ENCODE assay signal across 20 cellular contexts in the genomic region with DNA sequence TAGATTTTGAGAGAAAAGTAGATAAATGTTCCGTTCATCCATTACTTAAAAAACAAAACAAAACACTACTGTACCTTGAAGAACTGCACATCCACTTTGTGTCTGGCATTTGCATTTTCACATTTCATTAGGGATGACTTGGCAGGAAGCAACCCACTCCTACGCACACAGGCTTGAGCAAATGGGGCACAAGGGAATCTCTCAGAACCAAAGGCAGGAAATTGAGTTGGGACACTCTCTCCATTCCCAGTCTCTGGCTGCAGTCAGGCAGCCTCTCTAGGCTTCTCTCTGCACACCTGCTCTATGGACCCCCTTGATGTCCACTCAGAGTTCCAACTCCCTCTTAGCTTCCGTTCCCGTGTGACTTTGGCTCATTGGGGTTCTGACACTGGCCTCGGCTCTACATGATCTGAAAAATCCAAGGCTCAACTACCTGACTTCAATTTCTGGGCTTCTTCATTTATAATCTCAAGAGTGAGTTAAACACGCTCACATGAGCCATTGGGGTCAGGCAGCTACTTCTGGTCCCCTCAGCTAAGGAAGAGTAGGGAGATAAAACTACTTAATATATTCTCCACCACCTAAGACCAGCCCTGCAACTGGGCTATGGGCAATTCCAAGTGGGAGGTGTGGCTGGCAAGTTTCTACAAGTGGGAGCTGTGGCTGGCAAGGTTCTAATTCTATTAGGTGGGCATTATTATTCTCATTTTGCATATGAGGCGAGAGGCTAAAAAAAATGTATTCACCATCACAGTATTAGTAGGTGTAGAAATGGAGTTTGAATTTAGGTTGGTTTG.
DNase-seq lines count a peak whose midpoint lies in the region; ATAC-seq, FAIRE-seq and TF ChIP-seq lines count a peak whose summit lies in the region.
"Had no signal": no experiment of that assay in that cellular context is flagged by ENCODE, and none has a peak within 500 bp of the region (broad histone marks: within the 10 kb centered on the region; RNA-seq: fewer than 3 reads in every experiment).

No MANE protein-coding gene starts in this region.

- no peaks in the 10 kb centered on the region for H3K79me2 ChIP-seq in astrocyte (ENCODE audit: insufficient read depth, low read length)

- H3K9me3 Mint-ChIP-seq in astrocyte (ENCODE audit: unreplicated experiment), result peaks cover 12% of the 10 kb centered on the region
- H3K9me3 Mint-ChIP-seq: CD4-positive, alpha-beta memory T cell had no signal

- intact Hi-C loops in Right ventricle myocardium superior (cut with DNase I) (no loop called here), right cardiac atrium (cut with DNase I) (no loop called here), left ventricle myocardium superior (cut with micrococcal nuclease) (no loop called here)

- H2AFZ ChIP-seq in astrocyte (ENCODE audit: low read depth, low read length), result no peak overlapping the region

- no peak for FAIRE-seq in astrocyte (lab: Jason Lieb, UNC)
- FAIRE-seq: H54 had no signal

- H3K4me2 ChIP-seq in astrocyte (ENCODE audit: low read length), result no peak overlapping the region
- H3K4me2 ChIP-seq: BLaER1, KMS-11 had no signal

- no peaks in the 10 kb centered on the region for H3K4me1 ChIP-seq in right cardiac atrium (ENCODE audit: control insufficient read depth, insufficient read depth, low read length)
- H3K4me1 ChIP-seq in astrocyte (ENCODE audit: insufficient read depth, low read length), result no peaks in the 10 kb centered on the region
- H3K4me1 ChIP-seq: BLaER1 had no signal

- H4K20me1 ChIP-seq in astrocyte (ENCODE audit: insufficient read depth, low read length), result no peaks in the 10 kb centered on the region
- H4K20me1 ChIP-seq: BLaER1 had no signal

- H3K27me3 ChIP-seq in right cardiac atrium (ENCODE audit: control insufficient read depth, insufficient read depth), result peaks cover 3% of the 10 kb centered on the region
- H3K27me3 ChIP-seq in astrocyte (ENCODE audit: insufficient read depth, low read length), result no peaks in the 10 kb centered on the region

- DNase-seq in Right ventricle myocardium superior, result no peak
- no peak for DNase-seq in right cardiac atrium
- peak; percentile 13 for DNase-seq in astrocyte (ENCODE audit: low read depth)
- DNase-seq in left ventricle myocardium superior, result no peak
- DNase-seq in DMS79 treated with DMSO at 0.1 percent for 48 hours (lab: John Stamatoyannopoulos, UW), result no peak
- DNase-seq in stimulated activated CD4-positive, alpha-beta T cell treated with anti-CD3 and anti-CD28 coated beads, Interleukin-15, amount 100 ng/mL, for 24 hours, result no peak
- DNase-seq: Calu3; CD4-positive, alpha-beta memory T cell; HFFc6; NCI-H1417 treated with DMSO at 0.1 percent for 48 hours; NCI-H1930; NCI-H345; NCI-H524 treated with DMSO at 0.1 percent for 48 hours; PC-3; SJCRH30 had no signal

- H3K4me3 Mint-ChIP-seq in astrocyte (ENCODE audit: unreplicated experiment), result no peak overlapping the region
- H3K4me3 Mint-ChIP-seq: CD4-positive, alpha-beta memory T cell; HFFc6 had no signal

- no peak overlapping the region for H3K27ac Mint-ChIP-seq in astrocyte (ENCODE audit: unreplicated experiment)
- H3K27ac Mint-ChIP-seq: CD4-positive, alpha-beta memory T cell; HFFc6 had no signal

- H3K27ac ChIP-seq in right cardiac atrium (ENCODE audit: low read length) (no peak overlapping the region), astrocyte (ENCODE audit: low read depth, low read length) (no peak overlapping the region)
- H3K27ac ChIP-seq: BLaER1, KMS-11, RWPE1, SJCRH30 had no signal

- no peaks in the 10 kb centered on the region for H3K9me3 ChIP-seq in right cardiac atrium (ENCODE audit: control insufficient read depth, low read length)
- H3K9me3 ChIP-seq in astrocyte (ENCODE audit: insufficient read depth, low read depth, low read length), result no peaks in the 10 kb centered on the region
- H3K9me3 ChIP-seq: BLaER1, SJCRH30 had no signal

- peaks cover 11% of the 10 kb centered on the region for H3K4me1 Mint-ChIP-seq in astrocyte (ENCODE audit: low read depth, unreplicated experiment)
- H3K4me1 Mint-ChIP-seq: CD4-positive, alpha-beta memory T cell had no signal

- WGBS in right cardiac atrium, result 61% methylated on average over 7 of the region's 7 CpGs

- H3K27me3 Mint-ChIP-seq in astrocyte (ENCODE audit: low read depth, unreplicated experiment), result peaks cover 17% of the 10 kb centered on the region

- ATAC-seq in Right ventricle myocardium superior (ENCODE audit: poor library complexity), result peak; percentile 57
- ATAC-seq in right cardiac atrium, result no peak
- peak; percentile 74 for ATAC-seq in left ventricle myocardium superior
- no peak for ATAC-seq in GM19035 (IDR thresholded peaks at IDR 0.05; ENCODE audit: unreplicated experiment)
- ATAC-seq: PC-3 had no signal

- no peaks in the 10 kb centered on the region for H3K36me3 ChIP-seq in astrocyte (ENCODE audit: insufficient read depth, low read length)
- H3K36me3 ChIP-seq: BLaER1, SJCRH30 had no signal

- no peak for TF ChIP-seq CTCF in astrocyte (IDR thresholded peaks at IDR 0.05; ENCODE audit: insufficient read depth, low read depth, low read length)

- H3K4me3 ChIP-seq in right cardiac atrium (ENCODE audit: low read length) (no peak overlapping the region), astrocyte (ENCODE audit: insufficient read depth, low read depth, low read length) (no peak overlapping the region)
- H3K4me3 ChIP-seq: BLaER1, SJCRH30 had no signal

- no peak overlapping the region for H3K9ac ChIP-seq in astrocyte (ENCODE audit: low read length)
- H3K9ac ChIP-seq: BLaER1, KMS-11 had no signal

- H3K36me3 Mint-ChIP-seq in astrocyte (ENCODE audit: low read depth, unreplicated experiment), result no peaks in the 10 kb centered on the region
- H3K36me3 Mint-ChIP-seq: CD4-positive, alpha-beta memory T cell had no signal

Comparison
In these comparisons a context has a peak if more than half of its experiments do, and no peak if none do; other contexts are left out.
1. ATAC-seq: peak in Right ventricle myocardium superior (single experiment) and left ventricle myocardium superior (single experiment); none in right cardiac atrium (0 of 2) and GM19035 (single experiment).